19 cellular contexts compared by ENCODE assay signal in genomic region chr22:19038164-19038546, GRCh38.
"Had no signal": no experiment of that assay in that cellular context is flagged by ENCODE, and none has a peak within 500 bp of the region (broad histone marks: within the 10 kb centered on the region; RNA-seq: fewer than 3 reads in every experiment).

No MANE protein-coding gene starts in this region.

- H3K36me3 ChIP-seq: uterus had no signal

- ATAC-seq: activated CD8-positive, alpha-beta memory T cell treated with anti-CD3 and anti-CD28 coated beads, Interleukin-2, amount 10 ng/mL, durations not matched to agents 7 days and 5 days; activated T-cell treated with anti-CD3 and anti-CD28 coated beads, Interleukin-2, amount 50 U/mL, for 4 hours; stimulated activated naive B cell treated with anti-CD40 and anti-IgM and Interleukin-4, amounts not matched to agents 10 μg/mL and 1 μg/mL and 100 μg/mL, for 72 hours had no signal

- H3K4me3 ChIP-seq: esophagus squamous epithelium, lung, thyroid gland, uterus had no signal

- H3K27me3 ChIP-seq: esophagus squamous epithelium, neutrophil, thyroid gland, uterus had no signal

- DNase-seq: activated CD4-positive, alpha-beta memory T cell treated with anti-CD3 and anti-CD28 coated beads for 36 hours; activated CD8-positive, alpha-beta memory T cell treated with anti-CD3 and anti-CD28 coated beads, Interleukin-2, amount 10 ng/mL, durations not matched to agents 7 days and 5 days; activated gamma-delta T cell treated with Interleukin-2 at 50 U/mL for 16 hours; activated T-cell treated with anti-CD3 and anti-CD28 coated beads, Interleukin-2, amount 50 U/mL, for 4 hours; amniotic stem cell; cortex of kidney; effector CD4-positive, alpha-beta T cell; esophagus squamous epithelium; hypothalamus; retina; stimulated activated CD4-positive, alpha-beta T cell treated with anti-CD3 and anti-CD28 coated beads, Interleukin-15, amount 100 ng/mL, for 24 hours; stimulated activated CD4-positive, alpha-beta T cell treated with anti-CD3 and anti-CD28 coated beads, Interleukin-4, amount 100 ng/mL, for 1 hour; stimulated activated naive B cell treated with anti-CD40 and anti-IgM and Interleukin-4, amounts not matched to agents 10 μg/mL and 1 μg/mL and 100 μg/mL, for 72 hours; T-helper 1 cell; T1000; thyroid gland had no signal

- H3K9me3 ChIP-seq: esophagus squamous epithelium, neutrophil, thyroid gland, uterus had no signal

- H3K27ac ChIP-seq: esophagus squamous epithelium, neutrophil, thyroid gland, uterus had no signal

- H3K4me1 ChIP-seq: esophagus squamous epithelium, thyroid gland, uterus had no signal
